16 cellular contexts compared by ENCODE assay signal in the genomic region with DNA sequence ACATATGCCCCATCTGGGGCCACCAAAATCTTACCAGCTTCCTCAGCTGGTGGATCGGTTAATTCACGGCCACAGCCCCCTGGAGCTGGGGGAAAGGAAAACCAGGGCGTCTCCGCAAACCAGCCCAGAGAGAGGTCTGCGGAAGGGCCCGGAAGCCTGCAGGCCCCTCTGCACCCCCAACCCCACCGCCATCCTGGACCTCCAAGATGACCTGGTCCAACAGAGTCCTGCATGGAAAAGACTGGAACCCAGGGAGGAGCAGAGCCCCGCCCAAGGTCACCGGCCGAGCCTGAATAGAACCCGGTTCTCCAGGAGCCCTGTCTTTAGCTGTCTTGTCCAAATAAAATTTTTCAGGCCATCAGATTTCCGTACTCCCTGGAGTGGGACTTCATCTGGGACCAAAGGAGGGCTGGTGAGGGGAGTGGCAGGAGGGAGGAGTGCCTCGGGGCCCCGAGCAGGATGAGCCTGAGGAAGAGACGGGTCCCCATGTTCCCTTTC. TPM values are rescaled to one million over a fixed set of nuclear protein-coding genes. Genes with fewer than 3 reads are reported as not detected.
DNase-seq lines count a peak whose midpoint lies in the region; ATAC-seq and TF ChIP-seq lines count a peak whose summit lies in the region.
"Had no signal": no experiment of that assay in that cellular context is flagged by ENCODE, and none has a peak within 500 bp of the region (broad histone marks: within the 10 kb centered on the region; RNA-seq: fewer than 3 reads in every experiment).

No MANE protein-coding gene starts in this region.

- H3K9ac ChIP-seq in NT2/D1 (ENCODE audit: insufficient read length, low read depth), result peak overlapping the region; percentile 36
- no peak overlapping the region for H3K9ac ChIP-seq in neural progenitor cell

- peak overlapping the region; percentile 39 for H3K4me3 Mint-ChIP-seq in T-helper 2 cell treated with Interferon-gamma antibody and Interleukin-4, amounts not matched to agents 5 μg/mL and 100 μg/mL, for 36 hours
- H3K4me3 Mint-ChIP-seq in neural progenitor cell, result peak overlapping the region; percentile 80

- ATAC-seq in GM19397 (IDR thresholded peaks at IDR 0.05; ENCODE audit: unreplicated experiment) (no peak), HG02571 (IDR thresholded peaks at IDR 0.05; ENCODE audit: unreplicated experiment) (no peak), GM18868 (IDR thresholded peaks at IDR 0.05; ENCODE audit: unreplicated experiment) (no peak)
- ATAC-seq: HCT116, left colon had no signal

- H3K36me3 ChIP-seq in NT2/D1 (ENCODE audit: insufficient read depth, insufficient read length, low read length) (no peaks in the 10 kb centered on the region), neural progenitor cell (no peaks in the 10 kb centered on the region)

- H3K27ac Mint-ChIP-seq in T-helper 2 cell treated with Interferon-gamma antibody and Interleukin-4, amounts not matched to agents 5 μg/mL and 100 μg/mL, for 36 hours, result no peak overlapping the region
- H3K27ac Mint-ChIP-seq in neural progenitor cell, result no peak overlapping the region

- H3K27ac ChIP-seq in epithelial cell of prostate (peak overlapping the region; percentile 83), neural progenitor cell (no peak overlapping the region)
- H3K27ac ChIP-seq: 22Rv1 had no signal

- H2AFZ ChIP-seq in neural progenitor cell (replicated peaks), result peak overlapping the region; percentile 31

- peak overlapping the region; percentile 67 for H3K4me3 ChIP-seq in NT2/D1 (ENCODE audit: insufficient read length, low read depth)
- H3K4me3 ChIP-seq in neural progenitor cell, result no peak overlapping the region

- H3K27me3 ChIP-seq in NT2/D1 (ENCODE audit: insufficient read depth, insufficient read length), result peaks cover 58% of the 10 kb centered on the region
- H3K27me3 ChIP-seq in neural progenitor cell, result peaks cover 82% of the 10 kb centered on the region

- no peak for TF ChIP-seq CTCF in neural progenitor cell (IDR thresholded peaks at IDR 0.05)

- peaks cover 7% of the 10 kb centered on the region for H3K4me1 Mint-ChIP-seq in T-helper 2 cell treated with Interferon-gamma antibody and Interleukin-4, amounts not matched to agents 5 μg/mL and 100 μg/mL, for 36 hours (ENCODE audit: low read depth)
- H3K4me1 Mint-ChIP-seq in neural progenitor cell, result peaks cover 14% of the 10 kb centered on the region

- H3K9me3 Mint-ChIP-seq in T-helper 2 cell treated with Interferon-gamma antibody and Interleukin-4, amounts not matched to agents 5 μg/mL and 100 μg/mL, for 36 hours, result no peaks in the 10 kb centered on the region
- H3K9me3 Mint-ChIP-seq in neural progenitor cell, result no peaks in the 10 kb centered on the region

- no peaks in the 10 kb centered on the region for H4K20me1 ChIP-seq in neural progenitor cell (ENCODE audit: low read depth)

- no peak for DNase-seq in T-helper 2 cell treated with Interferon-gamma antibody and Interleukin-4, amounts not matched to agents 5 μg/mL and 100 μg/mL, for 36 hours (ENCODE audit: low spot score)
- no peak for DNase-seq in T-helper 2 cell
- no peak for DNase-seq in NT2/D1 (ENCODE audit: low read depth, low spot score)
- no peak for DNase-seq in epithelial cell of prostate (ENCODE audit: low read depth, low spot score)
- DNase-seq in neural progenitor cell (ENCODE audit: low spot score), result no peak
- DNase-seq: activated CD8-positive, alpha-beta memory T cell treated with anti-CD3 and anti-CD28 coated beads, Interleukin-2, amount 50 U/mL, for 4 hours; aorta; effector CD8-positive, alpha-beta T cell; left colon; NCI-H2081 treated with DMSO at 0.1 percent for 48 hours; SIG-M5 had no signal

- H3K9me3 ChIP-seq in NT2/D1 (ENCODE audit: insufficient read depth, low read length), result no peaks in the 10 kb centered on the region
- H3K9me3 ChIP-seq in neural progenitor cell (ENCODE audit: low read depth), result no peaks in the 10 kb centered on the region

- H3K4me1 ChIP-seq in NT2/D1 (ENCODE audit: insufficient read depth, insufficient read length) (peaks cover 8% of the 10 kb centered on the region), neural progenitor cell (peaks cover 3% of the 10 kb centered on the region)

- peaks cover 38% of the 10 kb centered on the region for H3F3A ChIP-seq in neural progenitor cell (ENCODE audit: low read depth)

- peak overlapping the region; percentile 93 for H3K4me2 ChIP-seq in neural progenitor cell

- peaks cover 50% of the 10 kb centered on the region for H3K27me3 Mint-ChIP-seq in T-helper 2 cell treated with Interferon-gamma antibody and Interleukin-4, amounts not matched to agents 5 μg/mL and 100 μg/mL, for 36 hours (ENCODE audit: low read depth)
- peaks cover 47% of the 10 kb centered on the region for H3K27me3 Mint-ChIP-seq in neural progenitor cell (ENCODE audit: insufficient read depth, low read depth)

- H3K36me3 Mint-ChIP-seq in T-helper 2 cell treated with Interferon-gamma antibody and Interleukin-4, amounts not matched to agents 5 μg/mL and 100 μg/mL, for 36 hours (ENCODE audit: low read depth), result no peaks in the 10 kb centered on the region
- peaks cover 2% of the 10 kb centered on the region for H3K36me3 Mint-ChIP-seq in neural progenitor cell

- H3K79me2 ChIP-seq in neural progenitor cell (ENCODE audit: low read depth), result no peaks in the 10 kb centered on the region

RNA-seq across cellular contexts. Expression of a gene that starts 37.4 kb away (rescaled TPM):
- 14.6 and 18.8 TPM in 2 replicates for total RNA-seq in neural progenitor cell (ENCODE audit: low replicate concordance)

RNA-seq across cellular contexts. Expression of a gene that starts 52.8 kb away (rescaled TPM):
- 25.0 and 34.8 TPM in 2 replicates for total RNA-seq in neural progenitor cell (ENCODE audit: low replicate concordance)
